ENCODE assay signal across 16 cellular contexts in the genomic region with DNA sequence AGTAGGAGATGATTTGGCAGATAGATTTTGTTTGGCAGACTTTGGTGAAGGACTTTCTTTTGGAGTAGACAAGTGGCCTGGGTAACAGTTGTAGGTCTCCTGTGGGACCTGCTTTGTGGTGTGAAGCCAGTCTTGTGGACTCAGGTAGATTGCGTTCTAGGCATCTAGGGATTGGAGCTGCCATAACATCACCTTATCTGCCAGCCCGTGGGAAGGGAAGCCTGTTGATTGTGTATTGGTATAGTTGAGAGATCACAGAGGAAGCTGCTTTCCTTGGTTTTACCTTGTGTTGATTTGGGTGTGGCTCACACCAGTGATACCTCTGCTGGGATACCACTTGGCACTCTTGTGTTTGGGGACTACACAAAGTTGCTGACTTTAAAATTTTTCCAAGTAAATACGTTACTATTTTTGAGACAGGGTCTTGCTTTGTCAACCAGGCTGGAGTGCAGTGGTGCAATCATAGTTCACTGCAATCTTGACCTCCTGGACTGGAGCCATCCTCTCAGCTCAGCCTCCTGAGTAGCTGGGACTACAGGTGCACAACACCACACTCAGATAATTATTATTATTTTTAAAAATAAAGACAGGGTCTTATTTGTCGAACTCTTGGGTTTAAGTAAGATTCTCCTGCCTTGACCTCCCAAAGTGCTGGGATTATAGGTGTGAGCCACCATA. TPM values are rescaled to one million over a fixed set of nuclear protein-coding genes. Genes with fewer than 3 reads are reported as not detected.
A peak's percentile ranks its signal among the peaks of the same experiment; 100 is the strongest.
DNase-seq lines count a peak whose midpoint lies in the region; ATAC-seq, FAIRE-seq and TF ChIP-seq lines count a peak whose summit lies in the region.
"Had no signal": no experiment of that assay in that cellular context is flagged by ENCODE, and none has a peak within 500 bp of the region (broad histone marks: within the 10 kb centered on the region; RNA-seq: fewer than 3 reads in every experiment).

No MANE protein-coding gene starts in this region.

- no TSS peak for BruUV-seq in K562 (replicated peaks; lab: Mats Ljungman, UMichigan)

- H3K27me3 Mint-ChIP-seq in stimulated activated naive CD8-positive, alpha-beta T cell treated with anti-CD3 and anti-CD28 coated beads, Interleukin-15, Interleukin-2, amounts not matched to agents 100 ng/mL and 50 ng/mL, for 24 hours, result no peaks in the 10 kb centered on the region
- H3K27me3 Mint-ChIP-seq in stimulated activated naive CD8-positive, alpha-beta T cell treated with anti-CD3 and anti-CD28 coated beads, Interleukin-15, amount 100 ng/mL, for 72 hours, result no peaks in the 10 kb centered on the region
- no peaks in the 10 kb centered on the region for H3K27me3 Mint-ChIP-seq in natural killer cell treated with Interleukin-12 subunit alpha and Interleukin-12 subunit beta and Interleukin-15 and Interleukin-18, amount 100 ng/mL, for 72 hours

- peak overlapping the region; percentile 47 for H3K4me3 Mint-ChIP-seq in stimulated activated naive CD8-positive, alpha-beta T cell treated with anti-CD3 and anti-CD28 coated beads, Interleukin-15, Interleukin-2, amounts not matched to agents 100 ng/mL and 50 ng/mL, for 24 hours
- H3K4me3 Mint-ChIP-seq in stimulated activated naive CD8-positive, alpha-beta T cell treated with anti-CD3 and anti-CD28 coated beads, Interleukin-15, amount 100 ng/mL, for 72 hours, result no peak overlapping the region
- no peak overlapping the region for H3K4me3 Mint-ChIP-seq in natural killer cell treated with Interleukin-12 subunit alpha and Interleukin-12 subunit beta and Interleukin-15 and Interleukin-18, amount 100 ng/mL, for 72 hours

- WGBS in K562 (ENCODE audit: insufficient coverage, low coverage, missing lambda C conversion rate), result 55% methylated on average over 4 of the region's 4 CpGs

- CTCF ChIA-PET in K562 (lab: Yijun Ruan, JAX; ENCODE audit: low intra/inter-chr PET ratio), result no interaction called here

- H3K9me3 ChIP-seq in K562 (replicated peaks; ENCODE audit: control insufficient read depth, insufficient read depth, low read depth, low read length), result no peaks in the 10 kb centered on the region
- H3K9me3 ChIP-seq: ovary had no signal

- H3K9me1 ChIP-seq in K562 (ENCODE audit: control insufficient read depth, insufficient read depth, low read length), result peaks cover 12% of the 10 kb centered on the region

- no peak for TF ChIP-seq EP300 in K562 (IDR thresholded peaks at IDR 0.05; ENCODE audit: low read length)

- peaks cover 99% of the 10 kb centered on the region for H3K79me2 ChIP-seq in K562 (ENCODE audit: control insufficient read depth, insufficient read depth, low read length)

- peaks cover 16 to 22% of the 10 kb centered on the region in 2 experiments for H3K4me1 ChIP-seq in K562 (replicated peaks in 1 of 2; ENCODE audit: control insufficient read depth in 2 of 2, insufficient read depth in 2 of 2, low read length in 2 of 2)

- H3K27ac ChIP-seq in K562 (ENCODE audit: extremely low read depth, low read depth, low read length) (no peak overlapping the region), coronary artery (peak overlapping the region in 1 of 2 donors; percentile 40)
- H3K27ac ChIP-seq: ovary had no signal

- H3K27me3 ChIP-seq in K562 (ENCODE audit: control insufficient read depth in 2 of 2, insufficient read depth in 2 of 2, low read length in 2 of 2), result no peaks in the 10 kb centered on the region
- H3K27me3 ChIP-seq: ovary had no signal

- DNase-seq in stimulated activated naive CD8-positive, alpha-beta T cell treated with anti-CD3 and anti-CD28 coated beads, Interleukin-15, amount 100 ng/mL, for 72 hours, result no peak
- DNase-seq in K562 (ENCODE audit: extremely low read depth in 1 of 4, low spot score in 3 of 4), result no peak
- DNase-seq in natural killer cell treated with Interleukin-12 subunit alpha and Interleukin-12 subunit beta and Interleukin-15 and Interleukin-18, amount 100 ng/mL, for 72 hours (ENCODE audit: low spot score), result no peak
- no peak for DNase-seq in coronary artery (ENCODE audit: low spot score)
- no peak for DNase-seq in islet precursor cell
- DNase-seq: activated CD8-positive, alpha-beta memory T cell treated with anti-CD3 and anti-CD28 coated beads, Interleukin-2, amount 50 U/mL, for 48 hours; DMS79 treated with DMSO at 0.1 percent for 48 hours; glutamatergic neuron; GOT3 had no signal

- POLR2A ChIA-PET in K562 (lab: Yijun Ruan, JAX), result interaction anchor here (0.6 to 1.0 kb wide), 3 partner anchors 17 to 81 kb away, joined by 3 read pairs; no protein-coding TSS in a partner anchor

- no peak overlapping the region for H3K27ac Mint-ChIP-seq in stimulated activated naive CD8-positive, alpha-beta T cell treated with anti-CD3 and anti-CD28 coated beads, Interleukin-15, Interleukin-2, amounts not matched to agents 100 ng/mL and 50 ng/mL, for 24 hours
- H3K27ac Mint-ChIP-seq in stimulated activated naive CD8-positive, alpha-beta T cell treated with anti-CD3 and anti-CD28 coated beads, Interleukin-15, amount 100 ng/mL, for 72 hours, result peak overlapping the region in 1 of 2 donors; percentile 64
- peak overlapping the region; percentile 31 to 61 for H3K27ac Mint-ChIP-seq in natural killer cell treated with Interleukin-12 subunit alpha and Interleukin-12 subunit beta and Interleukin-15 and Interleukin-18, amount 100 ng/mL, for 72 hours

- intact Hi-C loops in K562 (cut with micrococcal nuclease), result no loop called here

- no peak for TF ChIP-seq CTCF in K562 (IDR thresholded peaks at IDR 0.05 in 2 of 3, conservative IDR thresholded peaks at IDR 0.05 in 1 of 3; ENCODE audit: insufficient read depth in 2 of 3, low read depth in 1 of 3, low read length in 3 of 3)
- TF ChIP-seq CTCF in coronary artery (IDR thresholded peaks at IDR 0.05), result no peak

- no peak overlapping the region; a peak in 1 of 4 replicates for H3K9ac ChIP-seq in K562 (ENCODE audit: insufficient read depth in 1 of 2, low read depth in 2 of 2, low read length in 2 of 2)

- in situ Hi-C loops in K562 (cut with MboI), result no loop called here

- ATAC-seq in stimulated activated naive CD8-positive, alpha-beta T cell treated with anti-CD3 and anti-CD28 coated beads, Interleukin-15, amount 100 ng/mL, for 72 hours, result no peak
- no peak for ATAC-seq in K562
- ATAC-seq in natural killer cell treated with Interleukin-12 subunit alpha and Interleukin-12 subunit beta and Interleukin-15 and Interleukin-18, amount 100 ng/mL, for 72 hours, result no peak
- ATAC-seq in GM21390 (IDR thresholded peaks at IDR 0.05; ENCODE audit: unreplicated experiment), result no peak
- ATAC-seq in GM18511 (IDR thresholded peaks at IDR 0.05; ENCODE audit: unreplicated experiment), result no peak

- no peak for TF ChIP-seq RAD21 in K562 (CRISPR knock-in tag; conservative IDR thresholded peaks at IDR 0.05 in 1 of 2, IDR thresholded peaks at IDR 0.05 in 1 of 2)

- H3K4me3 ChIP-seq in K562 (no peak overlapping the region), coronary artery (no peak overlapping the region)
- H3K4me3 ChIP-seq: ovary had no signal

- no peak for TF ChIP-seq POLR2A in K562 (conservative IDR thresholded peaks at IDR 0.05)

- peaks cover 75% of the 10 kb centered on the region for H4K20me1 ChIP-seq in K562 (replicated peaks; ENCODE audit: control insufficient read depth, insufficient read depth, low read length)

- H2AFZ ChIP-seq in K562 (ENCODE audit: low read depth, low read length), result no peak overlapping the region

- no peaks in the 10 kb centered on the region for H3K9me3 Mint-ChIP-seq in stimulated activated naive CD8-positive, alpha-beta T cell treated with anti-CD3 and anti-CD28 coated beads, Interleukin-15, Interleukin-2, amounts not matched to agents 100 ng/mL and 50 ng/mL, for 24 hours
- no peaks in the 10 kb centered on the region for H3K9me3 Mint-ChIP-seq in stimulated activated naive CD8-positive, alpha-beta T cell treated with anti-CD3 and anti-CD28 coated beads, Interleukin-15, amount 100 ng/mL, for 72 hours
- H3K9me3 Mint-ChIP-seq in natural killer cell treated with Interleukin-12 subunit alpha and Interleukin-12 subunit beta and Interleukin-15 and Interleukin-18, amount 100 ng/mL, for 72 hours, result no peaks in the 10 kb centered on the region

- H3K4me1 Mint-ChIP-seq in stimulated activated naive CD8-positive, alpha-beta T cell treated with anti-CD3 and anti-CD28 coated beads, Interleukin-15, Interleukin-2, amounts not matched to agents 100 ng/mL and 50 ng/mL, for 24 hours (ENCODE audit: low read depth), result peaks cover 85% of the 10 kb centered on the region
- peaks cover 82% of the 10 kb centered on the region for H3K4me1 Mint-ChIP-seq in stimulated activated naive CD8-positive, alpha-beta T cell treated with anti-CD3 and anti-CD28 coated beads, Interleukin-15, amount 100 ng/mL, for 72 hours
- H3K4me1 Mint-ChIP-seq in natural killer cell treated with Interleukin-12 subunit alpha and Interleukin-12 subunit beta and Interleukin-15 and Interleukin-18, amount 100 ng/mL, for 72 hours (ENCODE audit: low read depth in 2 of 2), result peaks cover 55 to 71% of the 10 kb centered on the region in 2 donors

- no peak overlapping the region for H3K4me2 ChIP-seq in K562 (ENCODE audit: insufficient read depth, low read length)

- peaks cover 85% of the 10 kb centered on the region for H3K36me3 ChIP-seq in K562 (ENCODE audit: control insufficient read depth, insufficient read depth, low read length)
- H3K36me3 ChIP-seq: ovary had no signal

- FAIRE-seq in K562 (lab: Jason Lieb, UNC), result no peak
- FAIRE-seq: endometrium had no signal

- H3K36me3 Mint-ChIP-seq in stimulated activated naive CD8-positive, alpha-beta T cell treated with anti-CD3 and anti-CD28 coated beads, Interleukin-15, Interleukin-2, amounts not matched to agents 100 ng/mL and 50 ng/mL, for 24 hours (ENCODE audit: low read depth), result peaks cover 68% of the 10 kb centered on the region
- H3K36me3 Mint-ChIP-seq in natural killer cell treated with Interleukin-12 subunit alpha and Interleukin-12 subunit beta and Interleukin-15 and Interleukin-18, amount 100 ng/mL, for 72 hours, result peaks cover 14% of the 10 kb centered on the region

RNA-seq across cellular contexts. Expression of a gene that starts 7.8 kb away (rescaled TPM):
- total RNA-seq in K562 (2011; cell fraction: chromatin; rRNA removed; ENCODE audit: low replicate concordance), result 202 and 306 TPM in 2 replicates
- 151 and 162 TPM in 2 replicates for total RNA-seq in K562 (2011; cell fraction: nucleolus; rRNA removed)
- 214 and 325 TPM in 2 replicates for total RNA-seq in K562 (2011; cell fraction: nucleoplasm; rRNA removed)
- 195 and 251 TPM in 2 replicates for total RNA-seq in K562 (2014; rRNA removed)
- 130 and 168 TPM in 2 replicates for total RNA-seq in K562 (2014; rRNA removed; fragmentation: Illumina TruSeq; extraction: Trizol)
- 186 and 204 TPM in 2 replicates for total RNA-seq in K562 (2015; rRNA removed; fragmentation: Illumina TruSeq; extraction: Trizol)
- total RNA-seq in K562 (2021), result 283 and 340 TPM in 2 replicates
- polyA plus RNA-seq in K562 (2011; rRNA removed), result 107 and 127 TPM in 2 replicates
- 113 and 356 TPM in 2 replicates for polyA plus RNA-seq in K562 (2011; cell fraction: cytosol; rRNA removed)
- polyA plus RNA-seq in K562 (2011; cell fraction: nucleus; rRNA removed), result 136 and 152 TPM in 2 replicates
- polyA plus RNA-seq in K562 (2012), result 189 and 403 TPM in 2 replicates
- polyA plus RNA-seq in K562 (2014; fragmentation: Illumina TruSeq; extraction: Trizol), result 241 and 264 TPM in 2 replicates
- polyA plus RNA-seq in K562 (2014; fragmentation: Nextera tagmentation; extraction: Ambion mirVana), result 10 to 100 TPM; 11.1 to 13.1 TPM
- 253 and 316 TPM in 2 replicates for polyA plus RNA-seq in K562 (2014; rRNA removed)
- 124 and 136 TPM in 2 replicates for polyA minus RNA-seq in K562 (2011; rRNA and poly(A)+ RNA removed)
- 128 and 153 TPM in 2 replicates for polyA minus RNA-seq in K562 (2011; cell fraction: cytosol; rRNA and poly(A)+ RNA removed)
- 67.6 and 85.5 TPM in 2 replicates for polyA minus RNA-seq in K562 (2011; cell fraction: nucleus; rRNA and poly(A)+ RNA removed)
- total RNA-seq in natural killer cell treated with Interleukin-12 subunit alpha and Interleukin-12 subunit beta and Interleukin-15 and Interleukin-18, amount 100 ng/mL, for 72 hours, result 100 to 1,000 TPM; 259 to 373 TPM

RNA-seq across cellular contexts. Expression of a gene that starts 39.5 kb away (rescaled TPM):
- total RNA-seq in K562 (2011; cell fraction: chromatin; rRNA removed; ENCODE audit: low replicate concordance), result 2.0 and 5.2 TPM in 2 replicates
- total RNA-seq in K562 (2011; cell fraction: nucleolus; rRNA removed), result 6.2 and 6.5 TPM in 2 replicates
- 4.1 and 4.8 TPM in 2 replicates for total RNA-seq in K562 (2011; cell fraction: nucleoplasm; rRNA removed)
- total RNA-seq in K562 (2014; rRNA removed) (6.4 and 9.6 TPM in 2 replicates), K562 (2014; rRNA removed; fragmentation: Illumina TruSeq; extraction: Trizol) (1.2 and 1.9 TPM in 2 replicates), K562 (2015; rRNA removed; fragmentation: Illumina TruSeq; extraction: Trizol) (1.9 and 2.2 TPM in 2 replicates), K562 (2021) (4.1 and 4.2 TPM in 2 replicates)
- polyA plus RNA-seq in K562 (2011; rRNA removed) (2.2 and 3.1 TPM in 2 replicates), K562 (2014; fragmentation: Illumina TruSeq; extraction: Trizol) (2.0 and 3.3 TPM in 2 replicates), K562 (2014; fragmentation: Nextera tagmentation; extraction: Ambion mirVana) (under 1 TPM; 0.39 to 0.41 TPM), K562 (2014; rRNA removed) (3.7 and 5.2 TPM in 2 replicates)
- polyA plus RNA-seq in K562 (2011; cell fraction: cytosol; rRNA removed), result 4.8 and 8.7 TPM in 2 replicates
- polyA plus RNA-seq in K562 (2011; cell fraction: nucleus; rRNA removed), result 2.6 and 6.9 TPM in 2 replicates
- polyA plus RNA-seq in K562 (2012), result 5.4 and 13.1 TPM in 2 replicates
- 0.63 and 1.4 TPM in 2 replicates for polyA minus RNA-seq in K562 (2011; rRNA and poly(A)+ RNA removed)
- 3.6 and 3.8 TPM in 2 replicates for polyA minus RNA-seq in K562 (2011; cell fraction: cytosol; rRNA and poly(A)+ RNA removed)
- polyA minus RNA-seq in K562 (2011; cell fraction: nucleus; rRNA and poly(A)+ RNA removed), result 1.2 and 1.3 TPM in 2 replicates
- 10 to 100 TPM; 13.7 to 17.0 TPM for total RNA-seq in natural killer cell treated with Interleukin-12 subunit alpha and Interleukin-12 subunit beta and Interleukin-15 and Interleukin-18, amount 100 ng/mL, for 72 hours

RNA-seq across cellular contexts. Expression of a gene that starts 49.9 kb away (rescaled TPM):
- 0.69 TPM in 1 of 2 replicates, not detected in the other for total RNA-seq in K562 (2011; cell fraction: chromatin; rRNA removed; ENCODE audit: low replicate concordance)
- total RNA-seq in K562 (2011; cell fraction: nucleolus; rRNA removed), result 0.39 TPM in 1 of 2 replicates, not detected in the other
- not detected in 2 replicates for total RNA-seq in K562 (2011; cell fraction: nucleoplasm; rRNA removed)
- 0.05 TPM in 1 of 2 replicates, not detected in the other for total RNA-seq in K562 (2014; rRNA removed)
- not detected in 2 replicates for total RNA-seq in K562 (2014; rRNA removed; fragmentation: Illumina TruSeq; extraction: Trizol)
- total RNA-seq in K562 (2015; rRNA removed; fragmentation: Illumina TruSeq; extraction: Trizol), result not detected in 2 replicates
- 0.09 and 0.11 TPM in 2 replicates for total RNA-seq in K562 (2021)
- polyA plus RNA-seq in K562 (2011; rRNA removed), result not detected in 2 replicates
- polyA plus RNA-seq in K562 (2011; cell fraction: cytosol; rRNA removed), result not detected in 2 replicates
- 0.26 TPM in 1 of 2 replicates, not detected in the other for polyA plus RNA-seq in K562 (2011; cell fraction: nucleus; rRNA removed)
- 0.08 TPM in 1 of 2 replicates, not detected in the other for polyA plus RNA-seq in K562 (2012)
- polyA plus RNA-seq in K562 (2014; fragmentation: Illumina TruSeq; extraction: Trizol), result 0.07 TPM in 1 of 2 replicates, not detected in the other
- polyA plus RNA-seq in K562 (2014; fragmentation: Nextera tagmentation; extraction: Ambion mirVana), result not detected
- polyA plus RNA-seq in K562 (2014; rRNA removed), result not detected in 2 replicates
- polyA minus RNA-seq in K562 (2011; rRNA and poly(A)+ RNA removed), result not detected in 2 replicates
- not detected in 2 replicates for polyA minus RNA-seq in K562 (2011; cell fraction: cytosol; rRNA and poly(A)+ RNA removed)
- not detected in 2 replicates for polyA minus RNA-seq in K562 (2011; cell fraction: nucleus; rRNA and poly(A)+ RNA removed)
- total RNA-seq in natural killer cell treated with Interleukin-12 subunit alpha and Interleukin-12 subunit beta and Interleukin-15 and Interleukin-18, amount 100 ng/mL, for 72 hours, result 1 to 10 TPM; 1.5 to 2.0 TPM
- total RNA-seq: M059J, SK-MEL-5 had no signal
